Comparison of ENCODE assay signal across 1 cellular context in genomic region chr7:120989571-120990220, GRCh38.
A peak's percentile ranks its signal among the peaks of the same experiment; 100 is the strongest.
TF ChIP-seq lines count a peak whose summit lies in the region.

No MANE protein-coding gene starts in this region.

TF ChIP-seq in K562, 482 proteins besides CTCF, POLR2A, EP300 and RAD21 (continued from another document):
- TF ChIP-seq POLR3G (IDR thresholded peaks at IDR 0.05; ENCODE audit: extremely low read depth, insufficient read length, insufficient replicate concordance) (no peak), ZKSCAN1 (IDR thresholded peaks at IDR 0.05; ENCODE audit: low read depth, low read length) (no peak), FOXA3 (CRISPR knock-in tag; conservative IDR thresholded peaks at IDR 0.05 in 1 of 2, IDR thresholded peaks at IDR 0.05 in 1 of 2) (0 out of 4 replicates have a peak, but pooled peaks of 1 of the 2 experiments have one; percentile 3), TEAD2 (tag; IDR thresholded peaks at IDR 0.05) (no peak), ZNF766 (CRISPR knock-in tag; conservative IDR thresholded peaks at IDR 0.05) (0 out of 2 replicates have a peak, but pooled peaks have one; percentile 2), ZNF384 (IDR thresholded peaks at IDR 0.05; ENCODE audit: low read depth, low read length) (no peak), HSF4 (CRISPR knock-in tag; IDR thresholded peaks at IDR 0.05; ENCODE audit: borderline replicate concordance) (no peak), ZNF224 (CRISPR knock-in tag; IDR thresholded peaks at IDR 0.05) (no peak), ZBTB40 (IDR thresholded peaks at IDR 0.05) (no peak), ZBTB40 (CRISPR knock-in tag; IDR thresholded peaks at IDR 0.05) (no peak), ARID4B (CRISPR knock-in tag; IDR thresholded peaks at IDR 0.05) (peak; percentile 54; the same call in 1 of the 2 replicates), PML (IDR thresholded peaks at IDR 0.05; ENCODE audit: low read length) (no peak; the same call in 1 of the 2 replicates), ZBTB33 (CRISPR knock-in tag; IDR thresholded peaks at IDR 0.05) (no peak), DNMT1 (IDR thresholded peaks at IDR 0.05) (no peak), MLLT1 (IDR thresholded peaks at IDR 0.05) (peak; percentile 92 to 97), NFE2 (IDR thresholded peaks at IDR 0.05; ENCODE audit: low read depth) (no peak), MTA3 (IDR thresholded peaks at IDR 0.05; ENCODE audit: borderline replicate concordance) (no peak), IRF2 (CRISPR knock-in tag; IDR thresholded peaks at IDR 0.05) (no peak), FOXM1 (IDR thresholded peaks at IDR 0.05; ENCODE audit: low read depth) (no peak), FOXM1 (CRISPR knock-in tag; IDR thresholded peaks at IDR 0.05; ENCODE audit: low read depth) (no peak), HDAC8 (tag; IDR thresholded peaks at IDR 0.05) (no peak), ZKSCAN3 (CRISPR knock-in tag; IDR thresholded peaks at IDR 0.05) (no peak), ZNF311 (CRISPR knock-in tag; IDR thresholded peaks at IDR 0.05) (no peak), XRCC3 (IDR thresholded peaks at IDR 0.05) (no peak), ZBTB17 (CRISPR knock-in tag; IDR thresholded peaks at IDR 0.05) (no peak), MITF (IDR thresholded peaks at IDR 0.05) (no peak), HDAC6 (IDR thresholded peaks at IDR 0.05; ENCODE audit: low read depth, low read length) (no peak), MCM5 (IDR thresholded peaks at IDR 0.05; ENCODE audit: low read depth) (no peak), XRCC4 (IDR thresholded peaks at IDR 0.05; ENCODE audit: extremely low read depth, insufficient read depth, insufficient read length) (no peak), ELK3 (CRISPR knock-in tag; IDR thresholded peaks at IDR 0.05) (no peak; the same call in 1 of the 2 replicates), RBM34 (IDR thresholded peaks at IDR 0.05; ENCODE audit: borderline replicate concordance, insufficient read depth, low read length) (no peak)
